ENCODE assay signal across 17 cellular contexts in genomic region chr15:89239883-89240630, GRCh38. TPM values are rescaled to one million over a fixed set of nuclear protein-coding genes. Genes with fewer than 3 reads are reported as not detected.
"Had no signal": no experiment of that assay in that cellular context is flagged by ENCODE, and none has a peak within 500 bp of the region (broad histone marks: within the 10 kb centered on the region; RNA-seq: fewer than 3 reads in every experiment).

No MANE protein-coding gene starts in this region.

RNA-seq across cellular contexts. Expression of gene RLBP1, which starts 18.7 kb away (rescaled TPM):
- total RNA-seq: activated B cell treated with CpG ODN at 0.5 μM for 24 hours; activated CD4-positive, alpha-beta memory T cell treated with anti-CD3 and anti-CD28 coated beads for 36 hours; activated CD4-positive, alpha-beta T cell treated with anti-CD3 and anti-CD28 coated beads, Interleukin-2, amount 10 ng/mL, durations not matched to agents 24 days and 14 days; activated CD8-positive, alpha-beta memory T cell treated with anti-CD3 and anti-CD28 coated beads for 36 hours; activated CD8-positive, alpha-beta T cell treated with anti-CD3 and anti-CD28 coated beads for 36 hours; activated naive CD4-positive, alpha-beta T cell treated with anti-CD3 and anti-CD28 coated beads for 36 hours; activated naive CD4-positive, alpha-beta T cell treated with anti-CD3 and anti-CD28 coated beads, Interleukin-2, amount 50 U/mL, for 72 hours; activated naive CD8-positive, alpha-beta T cell treated with anti-CD3 and anti-CD28 coated beads for 36 hours; activated T-cell treated with anti-CD3 and anti-CD28 coated beads, Interleukin-2, amount 50 U/mL, for 4 hours; activated T-helper 1 cell treated with anti-CD3 and anti-CD28 coated beads, Interleukin-12 subunit alpha, Interleukin-12 subunit beta, Interleukin-2, Interleukin-4 antibody, amounts not matched to agents 30 ng/mL and 10 ng/mL and 1 ng/mL, durations not matched to agents 14 hours and 24 hours and 36 hours; activated T-helper 17 cell treated with anti-CD3 and anti-CD28 coated beads, Interleukin-2, amount 50 U/mL, for 72 hours; adrenal gland; aorta; astrocyte; body of pancreas; breast epithelium; cardiac septum had no signal
- polyA plus RNA-seq: aorta had no signal
